ENCODE assay signal across 1 cellular context in the genomic region with DNA sequence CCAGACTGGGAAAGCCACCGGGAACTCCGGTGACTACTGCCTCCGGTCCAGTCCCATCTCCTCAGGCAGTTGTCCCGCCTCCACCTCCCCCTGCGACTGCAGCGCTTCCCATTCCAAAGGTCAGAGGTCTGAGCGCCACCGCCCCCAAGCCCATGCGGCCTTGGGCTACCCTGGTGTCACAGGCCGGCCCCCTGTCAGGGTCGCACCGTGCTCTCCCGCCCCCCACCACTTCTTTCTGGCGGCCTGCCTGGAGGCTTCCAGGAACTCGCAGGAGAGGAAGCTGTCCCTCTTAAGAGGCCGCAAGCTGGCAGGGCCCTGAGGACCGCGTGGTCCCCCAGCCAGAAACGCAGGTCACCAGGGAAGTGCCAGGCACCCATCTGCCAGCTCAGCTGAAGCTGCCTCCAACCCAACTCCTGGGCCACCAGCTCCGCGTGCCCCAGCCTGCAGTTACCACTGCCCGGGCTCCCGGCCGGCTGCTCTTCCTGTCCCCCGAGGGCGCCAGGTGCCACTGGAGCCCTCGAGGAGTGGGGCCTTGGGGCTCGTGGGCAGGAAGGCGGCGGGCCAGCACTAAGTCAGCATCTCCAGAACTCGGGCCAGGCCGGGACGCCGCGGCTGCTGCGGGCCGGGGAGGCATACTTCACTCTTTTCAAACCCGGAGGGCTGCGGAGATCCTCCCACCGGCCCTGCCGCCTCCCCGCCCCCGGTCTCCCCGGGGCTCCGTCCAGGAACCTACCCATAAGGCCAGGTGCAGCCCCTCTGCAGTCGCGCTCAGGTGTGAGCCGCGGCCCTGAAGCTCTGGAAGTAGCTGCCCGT.
TF ChIP-seq lines count a peak whose summit lies in the region.

No MANE protein-coding gene starts in this region.

TF ChIP-seq in WTC11, 78 proteins besides CTCF, POLR2A, EP300 and RAD21 (continued from another document and continues in another):
- TF ChIP-seq, protein P1, sequence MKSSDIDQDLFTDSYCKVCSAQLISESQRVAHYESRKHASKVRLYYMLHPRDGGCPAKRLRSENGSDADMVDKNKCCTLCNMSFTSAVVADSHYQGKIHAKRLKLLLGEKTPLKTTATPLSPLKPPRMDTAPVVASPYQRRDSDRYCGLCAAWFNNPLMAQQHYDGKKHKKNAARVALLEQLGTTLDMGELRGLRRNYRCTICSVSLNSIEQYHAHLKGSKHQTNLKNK (CRISPR knock-in tag; IDR thresholded peaks at IDR 0.05), result no peak
- TF ChIP-seq CBFB (CRISPR knock-in tag; IDR thresholded peaks at IDR 0.05; ENCODE audit: low read depth) (no peak), TEAD4 (CRISPR knock-in tag; IDR thresholded peaks at IDR 0.05) (no peak), SOX15 (CRISPR knock-in tag; IDR thresholded peaks at IDR 0.05) (no peak), NR1H2 (CRISPR knock-in tag; IDR thresholded peaks at IDR 0.05) (no peak), TP53 (CRISPR knock-in tag; IDR thresholded peaks at IDR 0.05) (no peak), FOXK1 (CRISPR knock-in tag; IDR thresholded peaks at IDR 0.05) (no peak), SP1 (CRISPR knock-in tag; conservative IDR thresholded peaks at IDR 0.05) (no peak; the same call in none of the 2 replicates), ZBTB21 (CRISPR knock-in tag; IDR thresholded peaks at IDR 0.05; ENCODE audit: borderline replicate concordance) (0 out of 2 replicates have a peak, but pooled peaks have one; percentile 55), GTF2I (CRISPR knock-in tag; conservative IDR thresholded peaks at IDR 0.05) (no peak), ATF1 (CRISPR knock-in tag; IDR thresholded peaks at IDR 0.05) (no peak), ZNF671 (CRISPR knock-in tag; IDR thresholded peaks at IDR 0.05) (no peak), GRHL2 (CRISPR knock-in tag; IDR thresholded peaks at IDR 0.05; ENCODE audit: insufficient replicate concordance, severe bottlenecking) (no peak), ELF4 (CRISPR knock-in tag; IDR thresholded peaks at IDR 0.05; ENCODE audit: low read depth) (0 out of 2 replicates have a peak, but pooled peaks have one; percentile 20)
- TF ChIP-seq, protein P2, sequence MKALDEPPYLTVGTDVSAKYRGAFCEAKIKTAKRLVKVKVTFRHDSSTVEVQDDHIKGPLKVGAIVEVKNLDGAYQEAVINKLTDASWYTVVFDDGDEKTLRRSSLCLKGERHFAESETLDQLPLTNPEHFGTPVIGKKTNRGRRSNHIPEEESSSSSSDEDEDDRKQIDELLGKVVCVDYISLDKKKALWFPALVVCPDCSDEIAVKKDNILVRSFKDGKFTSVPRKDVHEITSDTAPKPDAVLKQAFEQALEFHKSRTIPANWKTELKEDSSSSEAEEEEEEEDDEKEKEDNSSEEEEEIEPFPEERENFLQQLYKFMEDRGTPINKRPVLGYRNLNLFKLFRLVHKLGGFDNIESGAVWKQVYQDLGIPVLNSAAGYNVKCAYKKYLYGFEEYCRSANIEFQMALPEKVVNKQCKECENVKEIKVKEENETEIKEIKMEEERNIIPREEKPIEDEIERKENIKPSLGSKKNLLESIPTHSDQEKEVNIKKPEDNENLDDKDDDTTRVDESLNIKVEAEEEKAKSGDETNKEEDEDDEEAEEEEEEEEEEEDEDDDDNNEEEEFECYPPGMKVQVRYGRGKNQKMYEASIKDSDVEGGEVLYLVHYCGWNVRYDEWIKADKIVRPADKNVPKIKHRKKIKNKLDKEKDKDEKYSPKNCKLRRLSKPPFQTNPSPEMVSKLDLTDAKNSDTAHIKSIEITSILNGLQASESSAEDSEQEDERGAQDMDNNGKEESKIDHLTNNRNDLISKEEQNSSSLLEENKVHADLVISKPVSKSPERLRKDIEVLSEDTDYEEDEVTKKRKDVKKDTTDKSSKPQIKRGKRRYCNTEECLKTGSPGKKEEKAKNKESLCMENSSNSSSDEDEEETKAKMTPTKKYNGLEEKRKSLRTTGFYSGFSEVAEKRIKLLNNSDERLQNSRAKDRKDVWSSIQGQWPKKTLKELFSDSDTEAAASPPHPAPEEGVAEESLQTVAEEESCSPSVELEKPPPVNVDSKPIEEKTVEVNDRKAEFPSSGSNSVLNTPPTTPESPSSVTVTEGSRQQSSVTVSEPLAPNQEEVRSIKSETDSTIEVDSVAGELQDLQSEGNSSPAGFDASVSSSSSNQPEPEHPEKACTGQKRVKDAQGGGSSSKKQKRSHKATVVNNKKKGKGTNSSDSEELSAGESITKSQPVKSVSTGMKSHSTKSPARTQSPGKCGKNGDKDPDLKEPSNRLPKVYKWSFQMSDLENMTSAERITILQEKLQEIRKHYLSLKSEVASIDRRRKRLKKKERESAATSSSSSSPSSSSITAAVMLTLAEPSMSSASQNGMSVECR (CRISPR knock-in tag; IDR thresholded peaks at IDR 0.05; ENCODE audit: borderline replicate concordance), result no peak; the same call in 1 of the 2 replicates
- TF ChIP-seq, protein P3, sequence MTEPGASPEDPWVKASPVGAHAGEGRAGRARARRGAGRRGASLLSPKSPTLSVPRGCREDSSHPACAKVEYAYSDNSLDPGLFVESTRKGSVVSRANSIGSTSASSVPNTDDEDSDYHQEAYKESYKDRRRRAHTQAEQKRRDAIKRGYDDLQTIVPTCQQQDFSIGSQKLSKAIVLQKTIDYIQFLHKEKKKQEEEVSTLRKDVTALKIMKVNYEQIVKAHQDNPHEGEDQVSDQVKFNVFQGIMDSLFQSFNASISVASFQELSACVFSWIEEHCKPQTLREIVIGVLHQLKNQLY (CRISPR knock-in tag; IDR thresholded peaks at IDR 0.05), result no peak
- TF ChIP-seq, protein P4, sequence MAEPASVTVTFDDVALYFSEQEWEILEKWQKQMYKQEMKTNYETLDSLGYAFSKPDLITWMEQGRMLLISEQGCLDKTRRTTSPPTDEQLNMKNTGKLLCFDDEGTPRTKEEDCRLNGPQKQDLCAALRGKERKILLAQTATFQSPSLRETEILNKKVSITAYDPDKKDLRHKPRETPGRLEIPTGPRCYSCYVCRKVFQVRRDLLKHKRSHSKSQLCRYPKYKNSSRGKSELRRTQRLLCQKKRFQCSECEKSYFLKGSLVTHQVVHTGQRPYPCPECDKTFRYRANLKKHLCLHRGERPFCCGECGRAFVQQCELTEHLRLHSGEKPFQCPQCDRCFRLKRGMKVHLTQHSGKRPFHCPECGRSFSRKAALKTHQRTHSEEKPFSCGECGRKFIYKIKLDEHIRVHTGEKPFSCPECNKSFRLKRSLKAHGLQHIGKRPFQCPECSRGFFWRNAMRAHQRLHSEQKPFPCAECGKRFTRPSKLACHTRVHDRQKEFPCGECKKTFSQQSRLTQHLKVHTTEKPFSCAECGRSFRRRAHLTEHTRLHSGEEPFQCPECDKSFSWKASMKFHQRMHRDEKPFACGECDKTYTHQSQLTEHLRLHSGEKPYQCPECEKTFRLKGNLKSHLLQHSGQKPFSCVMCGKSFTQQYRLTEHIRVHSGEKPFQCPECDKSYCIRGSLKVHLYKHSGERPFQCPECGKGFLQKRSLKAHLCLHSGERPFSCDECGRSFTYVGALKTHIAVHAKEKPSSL (CRISPR knock-in tag; conservative IDR thresholded peaks at IDR 0.05), result no peak
- TF ChIP-seq, protein P5, sequence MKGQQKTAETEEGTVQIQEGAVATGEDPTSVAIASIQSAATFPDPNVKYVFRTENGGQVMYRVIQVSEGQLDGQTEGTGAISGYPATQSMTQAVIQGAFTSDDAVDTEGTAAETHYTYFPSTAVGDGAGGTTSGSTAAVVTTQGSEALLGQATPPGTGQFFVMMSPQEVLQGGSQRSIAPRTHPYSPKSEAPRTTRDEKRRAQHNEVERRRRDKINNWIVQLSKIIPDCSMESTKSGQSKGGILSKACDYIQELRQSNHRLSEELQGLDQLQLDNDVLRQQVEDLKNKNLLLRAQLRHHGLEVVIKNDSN (CRISPR knock-in tag; IDR thresholded peaks at IDR 0.05), result no peak; the same call in 1 of the 2 replicates
- TF ChIP-seq, protein P6, sequence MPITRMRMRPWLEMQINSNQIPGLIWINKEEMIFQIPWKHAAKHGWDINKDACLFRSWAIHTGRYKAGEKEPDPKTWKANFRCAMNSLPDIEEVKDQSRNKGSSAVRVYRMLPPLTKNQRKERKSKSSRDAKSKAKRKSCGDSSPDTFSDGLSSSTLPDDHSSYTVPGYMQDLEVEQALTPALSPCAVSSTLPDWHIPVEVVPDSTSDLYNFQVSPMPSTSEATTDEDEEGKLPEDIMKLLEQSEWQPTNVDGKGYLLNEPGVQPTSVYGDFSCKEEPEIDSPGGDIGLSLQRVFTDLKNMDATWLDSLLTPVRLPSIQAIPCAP (CRISPR knock-in tag; IDR thresholded peaks at IDR 0.05), result no peak
- TF ChIP-seq, protein P7, sequence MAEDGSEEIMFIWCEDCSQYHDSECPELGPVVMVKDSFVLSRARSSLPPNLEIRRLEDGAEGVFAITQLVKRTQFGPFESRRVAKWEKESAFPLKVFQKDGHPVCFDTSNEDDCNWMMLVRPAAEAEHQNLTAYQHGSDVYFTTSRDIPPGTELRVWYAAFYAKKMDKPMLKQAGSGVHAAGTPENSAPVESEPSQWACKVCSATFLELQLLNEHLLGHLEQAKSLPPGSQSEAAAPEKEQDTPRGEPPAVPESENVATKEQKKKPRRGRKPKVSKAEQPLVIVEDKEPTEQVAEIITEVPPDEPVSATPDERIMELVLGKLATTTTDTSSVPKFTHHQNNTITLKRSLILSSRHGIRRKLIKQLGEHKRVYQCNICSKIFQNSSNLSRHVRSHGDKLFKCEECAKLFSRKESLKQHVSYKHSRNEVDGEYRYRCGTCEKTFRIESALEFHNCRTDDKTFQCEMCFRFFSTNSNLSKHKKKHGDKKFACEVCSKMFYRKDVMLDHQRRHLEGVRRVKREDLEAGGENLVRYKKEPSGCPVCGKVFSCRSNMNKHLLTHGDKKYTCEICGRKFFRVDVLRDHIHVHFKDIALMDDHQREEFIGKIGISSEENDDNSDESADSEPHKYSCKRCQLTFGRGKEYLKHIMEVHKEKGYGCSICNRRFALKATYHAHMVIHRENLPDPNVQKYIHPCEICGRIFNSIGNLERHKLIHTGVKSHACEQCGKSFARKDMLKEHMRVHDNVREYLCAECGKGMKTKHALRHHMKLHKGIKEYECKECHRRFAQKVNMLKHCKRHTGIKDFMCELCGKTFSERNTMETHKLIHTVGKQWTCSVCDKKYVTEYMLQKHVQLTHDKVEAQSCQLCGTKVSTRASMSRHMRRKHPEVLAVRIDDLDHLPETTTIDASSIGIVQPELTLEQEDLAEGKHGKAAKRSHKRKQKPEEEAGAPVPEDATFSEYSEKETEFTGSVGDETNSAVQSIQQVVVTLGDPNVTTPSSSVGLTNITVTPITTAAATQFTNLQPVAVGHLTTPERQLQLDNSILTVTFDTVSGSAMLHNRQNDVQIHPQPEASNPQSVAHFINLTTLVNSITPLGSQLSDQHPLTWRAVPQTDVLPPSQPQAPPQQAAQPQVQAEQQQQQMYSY (CRISPR knock-in tag; IDR thresholded peaks at IDR 0.05), result no peak
- TF ChIP-seq, protein P8, sequence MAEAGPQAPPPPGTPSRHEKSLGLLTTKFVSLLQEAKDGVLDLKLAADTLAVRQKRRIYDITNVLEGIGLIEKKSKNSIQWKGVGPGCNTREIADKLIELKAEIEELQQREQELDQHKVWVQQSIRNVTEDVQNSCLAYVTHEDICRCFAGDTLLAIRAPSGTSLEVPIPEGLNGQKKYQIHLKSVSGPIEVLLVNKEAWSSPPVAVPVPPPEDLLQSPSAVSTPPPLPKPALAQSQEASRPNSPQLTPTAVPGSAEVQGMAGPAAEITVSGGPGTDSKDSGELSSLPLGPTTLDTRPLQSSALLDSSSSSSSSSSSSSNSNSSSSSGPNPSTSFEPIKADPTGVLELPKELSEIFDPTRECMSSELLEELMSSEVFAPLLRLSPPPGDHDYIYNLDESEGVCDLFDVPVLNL (CRISPR knock-in tag; IDR thresholded peaks at IDR 0.05; ENCODE audit: borderline replicate concordance, low read depth), result no peak
- TF ChIP-seq, protein P9, sequence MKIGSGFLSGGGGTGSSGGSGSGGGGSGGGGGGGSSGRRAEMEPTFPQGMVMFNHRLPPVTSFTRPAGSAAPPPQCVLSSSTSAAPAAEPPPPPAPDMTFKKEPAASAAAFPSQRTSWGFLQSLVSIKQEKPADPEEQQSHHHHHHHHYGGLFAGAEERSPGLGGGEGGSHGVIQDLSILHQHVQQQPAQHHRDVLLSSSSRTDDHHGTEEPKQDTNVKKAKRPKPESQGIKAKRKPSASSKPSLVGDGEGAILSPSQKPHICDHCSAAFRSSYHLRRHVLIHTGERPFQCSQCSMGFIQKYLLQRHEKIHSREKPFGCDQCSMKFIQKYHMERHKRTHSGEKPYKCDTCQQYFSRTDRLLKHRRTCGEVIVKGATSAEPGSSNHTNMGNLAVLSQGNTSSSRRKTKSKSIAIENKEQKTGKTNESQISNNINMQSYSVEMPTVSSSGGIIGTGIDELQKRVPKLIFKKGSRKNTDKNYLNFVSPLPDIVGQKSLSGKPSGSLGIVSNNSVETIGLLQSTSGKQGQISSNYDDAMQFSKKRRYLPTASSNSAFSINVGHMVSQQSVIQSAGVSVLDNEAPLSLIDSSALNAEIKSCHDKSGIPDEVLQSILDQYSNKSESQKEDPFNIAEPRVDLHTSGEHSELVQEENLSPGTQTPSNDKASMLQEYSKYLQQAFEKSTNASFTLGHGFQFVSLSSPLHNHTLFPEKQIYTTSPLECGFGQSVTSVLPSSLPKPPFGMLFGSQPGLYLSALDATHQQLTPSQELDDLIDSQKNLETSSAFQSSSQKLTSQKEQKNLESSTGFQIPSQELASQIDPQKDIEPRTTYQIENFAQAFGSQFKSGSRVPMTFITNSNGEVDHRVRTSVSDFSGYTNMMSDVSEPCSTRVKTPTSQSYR (CRISPR knock-in tag; IDR thresholded peaks at IDR 0.05), result peak; percentile 52; the same call in 1 of the 2 replicates
- TF ChIP-seq, protein P10, sequence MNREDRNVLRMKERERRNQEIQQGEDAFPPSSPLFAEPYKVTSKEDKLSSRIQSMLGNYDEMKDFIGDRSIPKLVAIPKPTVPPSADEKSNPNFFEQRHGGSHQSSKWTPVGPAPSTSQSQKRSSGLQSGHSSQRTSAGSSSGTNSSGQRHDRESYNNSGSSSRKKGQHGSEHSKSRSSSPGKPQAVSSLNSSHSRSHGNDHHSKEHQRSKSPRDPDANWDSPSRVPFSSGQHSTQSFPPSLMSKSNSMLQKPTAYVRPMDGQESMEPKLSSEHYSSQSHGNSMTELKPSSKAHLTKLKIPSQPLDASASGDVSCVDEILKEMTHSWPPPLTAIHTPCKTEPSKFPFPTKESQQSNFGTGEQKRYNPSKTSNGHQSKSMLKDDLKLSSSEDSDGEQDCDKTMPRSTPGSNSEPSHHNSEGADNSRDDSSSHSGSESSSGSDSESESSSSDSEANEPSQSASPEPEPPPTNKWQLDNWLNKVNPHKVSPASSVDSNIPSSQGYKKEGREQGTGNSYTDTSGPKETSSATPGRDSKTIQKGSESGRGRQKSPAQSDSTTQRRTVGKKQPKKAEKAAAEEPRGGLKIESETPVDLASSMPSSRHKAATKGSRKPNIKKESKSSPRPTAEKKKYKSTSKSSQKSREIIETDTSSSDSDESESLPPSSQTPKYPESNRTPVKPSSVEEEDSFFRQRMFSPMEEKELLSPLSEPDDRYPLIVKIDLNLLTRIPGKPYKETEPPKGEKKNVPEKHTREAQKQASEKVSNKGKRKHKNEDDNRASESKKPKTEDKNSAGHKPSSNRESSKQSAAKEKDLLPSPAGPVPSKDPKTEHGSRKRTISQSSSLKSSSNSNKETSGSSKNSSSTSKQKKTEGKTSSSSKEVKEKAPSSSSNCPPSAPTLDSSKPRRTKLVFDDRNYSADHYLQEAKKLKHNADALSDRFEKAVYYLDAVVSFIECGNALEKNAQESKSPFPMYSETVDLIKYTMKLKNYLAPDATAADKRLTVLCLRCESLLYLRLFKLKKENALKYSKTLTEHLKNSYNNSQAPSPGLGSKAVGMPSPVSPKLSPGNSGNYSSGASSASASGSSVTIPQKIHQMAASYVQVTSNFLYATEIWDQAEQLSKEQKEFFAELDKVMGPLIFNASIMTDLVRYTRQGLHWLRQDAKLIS (CRISPR knock-in tag; IDR thresholded peaks at IDR 0.05; ENCODE audit: borderline replicate concordance), result no peak
- TF ChIP-seq, protein P11, sequence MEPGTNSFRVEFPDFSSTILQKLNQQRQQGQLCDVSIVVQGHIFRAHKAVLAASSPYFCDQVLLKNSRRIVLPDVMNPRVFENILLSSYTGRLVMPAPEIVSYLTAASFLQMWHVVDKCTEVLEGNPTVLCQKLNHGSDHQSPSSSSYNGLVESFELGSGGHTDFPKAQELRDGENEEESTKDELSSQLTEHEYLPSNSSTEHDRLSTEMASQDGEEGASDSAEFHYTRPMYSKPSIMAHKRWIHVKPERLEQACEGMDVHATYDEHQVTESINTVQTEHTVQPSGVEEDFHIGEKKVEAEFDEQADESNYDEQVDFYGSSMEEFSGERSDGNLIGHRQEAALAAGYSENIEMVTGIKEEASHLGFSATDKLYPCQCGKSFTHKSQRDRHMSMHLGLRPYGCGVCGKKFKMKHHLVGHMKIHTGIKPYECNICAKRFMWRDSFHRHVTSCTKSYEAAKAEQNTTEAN (CRISPR knock-in tag; IDR thresholded peaks at IDR 0.05), result peak; percentile 81
